ENCODE assay signal across 15 cellular contexts in the genomic region with DNA sequence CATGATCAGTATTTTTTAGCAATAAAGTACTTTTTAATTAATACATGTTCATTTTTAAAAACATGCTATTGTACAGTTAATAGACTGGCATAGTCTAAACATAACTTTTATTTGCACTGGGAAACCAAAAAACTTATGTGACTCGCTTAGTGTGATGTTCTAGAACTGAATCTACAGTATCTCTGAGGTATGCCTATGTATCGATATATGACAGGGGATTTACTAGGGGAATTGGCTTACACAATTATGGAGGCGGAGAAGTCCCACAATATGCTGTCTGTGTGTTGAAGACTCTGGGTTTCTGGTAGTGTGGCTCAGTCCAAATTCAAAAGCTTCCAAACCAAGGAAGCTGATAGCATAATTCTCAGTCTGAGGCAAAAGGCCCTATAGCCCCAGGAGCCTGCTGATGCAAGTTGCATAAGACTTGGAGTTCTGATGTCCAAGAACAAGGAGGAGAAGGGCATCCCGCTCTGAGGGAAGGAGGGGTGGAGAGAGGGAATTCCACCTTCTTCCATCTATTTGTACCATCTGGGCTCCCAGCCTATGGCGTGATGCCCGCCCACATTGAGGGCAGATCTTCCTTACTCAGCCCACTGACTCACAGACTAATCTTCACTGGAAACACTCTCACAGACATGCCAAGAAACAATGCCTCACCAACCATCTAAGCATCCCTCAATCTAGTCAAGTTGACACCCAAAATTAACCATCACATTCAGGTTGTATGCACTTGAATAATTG. TPM values are rescaled to one million over a fixed set of nuclear protein-coding genes. Genes with fewer than 3 reads are reported as not detected.
A peak's percentile ranks its signal among the peaks of the same experiment; 100 is the strongest.
DNase-seq lines count a peak whose midpoint lies in the region; ATAC-seq and TF ChIP-seq lines count a peak whose summit lies in the region.
"Had no signal": no experiment of that assay in that cellular context is flagged by ENCODE, and none has a peak within 500 bp of the region (broad histone marks: within the 10 kb centered on the region; RNA-seq: fewer than 3 reads in every experiment).

No MANE protein-coding gene starts in this region.

- peaks cover 32% of the 10 kb centered on the region for H3K4me1 ChIP-seq in psoas muscle
- H3K4me1 ChIP-seq in stomach = peaks cover 0 to 37% (median 12%) of the 10 kb centered on the region in 4 donors
- H3K4me1 ChIP-seq: SJSA1 had no signal

- H3K4me3 ChIP-seq in brain microvascular endothelial cell (ENCODE audit: low read depth, low read length) (no peak overlapping the region), psoas muscle (no peak overlapping the region), stomach (no peak overlapping the region)
- H3K4me3 ChIP-seq: SJSA1, smooth muscle cell had no signal

- H3K36me3 ChIP-seq in brain microvascular endothelial cell (replicated peaks) = peaks cover 40% of the 10 kb centered on the region
- peaks cover 12 to 68% of the 10 kb centered on the region in 2 donors for H3K36me3 ChIP-seq in psoas muscle (ENCODE audit: insufficient read depth in 1 of 2, low read depth in 1 of 2)
- H3K36me3 ChIP-seq in stomach = peaks cover 37 to 87% (median 81%) of the 10 kb centered on the region in 4 donors

- no peak for TF ChIP-seq POLR2A in stomach (IDR thresholded peaks at IDR 0.05)

- H3K27ac ChIP-seq in brain microvascular endothelial cell = no peak overlapping the region
- H3K27ac ChIP-seq in psoas muscle = no peak overlapping the region
- H3K27ac ChIP-seq in stomach = no peak overlapping the region
- H3K27ac ChIP-seq: SJSA1 had no signal

- WGBS in psoas muscle, 3 donors = 86 to 98% (median 93%) methylated on average over 6 of the region's 6 CpGs
- 94 to 98% (median 95%) methylated on average over 6 of the region's 6 CpGs for WGBS in stomach, 5 donors

- TF ChIP-seq EP300 in stomach (IDR thresholded peaks at IDR 0.05) = no peak

- H3K9me3 ChIP-seq in psoas muscle (no peaks in the 10 kb centered on the region), stomach (no peaks in the 10 kb centered on the region)
- H3K9me3 ChIP-seq: SJSA1 had no signal

- H3K27me3 ChIP-seq in brain microvascular endothelial cell (replicated peaks) (no peaks in the 10 kb centered on the region), psoas muscle (ENCODE audit: insufficient read depth in 3 of 3, low read length in 2 of 3) (no peaks in the 10 kb centered on the region), stomach (no peaks in the 10 kb centered on the region)
- H3K27me3 ChIP-seq: SJSA1 had no signal

- TF ChIP-seq CTCF in brain microvascular endothelial cell (IDR thresholded peaks at IDR 0.05; ENCODE audit: low read depth, low read length, missing control alignments) = no peak
- TF ChIP-seq CTCF in psoas muscle (IDR thresholded peaks at IDR 0.05) = no peak
- no peak for TF ChIP-seq CTCF in stomach (IDR thresholded peaks at IDR 0.05)
- TF ChIP-seq CTCF in GM10266 (IDR thresholded peaks at IDR 0.05; ENCODE audit: control insufficient read depth, insufficient read depth, low read depth, missing control alignments) = no peak

- DNase-seq in EH (ENCODE audit: low read depth) = peak; percentile 55
- DNase-seq in HT1080 (ENCODE audit: low read depth) = peak; percentile 63
- DNase-seq in brain microvascular endothelial cell = peak; percentile 36
- DNase-seq in psoas muscle = peak; percentile 57 to 73
- DNase-seq in Kasumi-1 (lab: John Stamatoyannopoulos, UW) = no peak
- DNase-seq in stomach = no peak
- no peak for DNase-seq in hippocampal formation (lab: John Stamatoyannopoulos, UW)
- DNase-seq in GM10266 (ENCODE audit: extremely low spot score) = no peak
- DNase-seq: amniotic stem cell, MV-4-11, naive B cell, NCI-H524 had no signal

- in situ Hi-C loops in brain microvascular endothelial cell (cut with HindIII; ENCODE audit: low pct_ligation_motif_present, low sequenced_read_pairs) = no loop called here

- ATAC-seq in psoas muscle = peak; percentile 84 to 96 (median 90)
- ATAC-seq: stimulated activated memory B cell treated with anti-CD40 and anti-IgM and Interleukin-4, amounts not matched to agents 10 μg/mL and 1 μg/mL and 100 μg/mL, for 72 hours had no signal

- intact Hi-C loops in psoas muscle (cut with DNase I) = no loop called here
- intact Hi-C loops in stomach (cut with DNase I; ENCODE audit: low total_unique reads) = no loop called here

RNA-seq across cellular contexts. Expression of gene ZNF638, which starts 27.5 kb away (rescaled TPM):
- 69.5 and 76.7 TPM in 2 replicates for total RNA-seq in HT1080 (2014; rRNA removed; shearing (Covaris generic))
- 27.9 and 34.0 TPM in 2 replicates for polyA plus RNA-seq in HT1080 (2015; cell fraction: cytosol; rRNA removed)
- 171 and 185 TPM in 2 replicates for polyA plus RNA-seq in HT1080 (2015; cell fraction: nucleus; rRNA removed)
- total RNA-seq in psoas muscle (10 to 100 TPM; 62.3 to 73.6 (median 65.4) TPM), stomach (100 to 1,000 TPM in 4 of 5 donors, 10 to 100 TPM in 1; 92.4 to 411 (median 224) TPM)
- polyA plus RNA-seq in psoas muscle (10 to 100 TPM; 50.5 to 58.6 (median 56.3) TPM), stomach (10 to 100 TPM; 55.2 to 94.8 (median 59.6) TPM)

Comparison
In these comparisons a context has a peak if more than half of its experiments do, and no peak if none do; other contexts are left out.
1. DNase-seq: peak in EH (single experiment), HT1080 (single experiment), brain microvascular endothelial cell (single experiment) and psoas muscle (2 of 2); none in Kasumi-1 (0 of 2), stomach (single experiment), hippocampal formation (0 of 2) and GM10266 (single experiment).